In genomic region chr5:102077920-102078319, GRCh38 we compare ENCODE assay signal across 19 cellular contexts.
"Had no signal": no experiment of that assay in that cellular context is flagged by ENCODE, and none has a peak within 500 bp of the region (broad histone marks: within the 10 kb centered on the region; RNA-seq: fewer than 3 reads in every experiment).

No MANE protein-coding gene starts in this region.

- H3K36me3 Mint-ChIP-seq: immature natural killer cell had no signal

- H3K27me3 ChIP-seq: esophagus squamous epithelium, gastroesophageal sphincter, sigmoid colon, tibial artery had no signal

- H3K4me3 Mint-ChIP-seq: dendritic cell treated with granulocyte-macrophage colony-stimulating factor and Interleukin-4, amounts not matched to agents 40 ng/mL and 50 ng/mL, for 4 days; immature natural killer cell; naive thymus-derived CD4-positive, alpha-beta T cell; neural crest cell had no signal

- ATAC-seq: gastroesophageal sphincter; left cardiac atrium; naive thymus-derived CD4-positive, alpha-beta T cell had no signal

- FAIRE-seq: colon, kidney had no signal

- H3K9me3 ChIP-seq: esophagus squamous epithelium, gastroesophageal sphincter, sigmoid colon, tibial artery had no signal

- H3K36me3 ChIP-seq: esophagus squamous epithelium, gastroesophageal sphincter, left ventricle myocardium inferior, sigmoid colon, tibial artery had no signal

- H3K27me3 Mint-ChIP-seq: dendritic cell treated with granulocyte-macrophage colony-stimulating factor and Interleukin-4, amounts not matched to agents 40 ng/mL and 50 ng/mL, for 4 days had no signal

- H3K27ac ChIP-seq: esophagus squamous epithelium, gastroesophageal sphincter, left ventricle myocardium inferior, sigmoid colon, skin epidermis, tibial artery had no signal

- H3K4me1 Mint-ChIP-seq: immature natural killer cell had no signal

- DNase-seq: cerebellar nuclear complex; esophagus squamous epithelium; foreskin fibroblast; immature natural killer cell; kidney; left cardiac atrium; left ventricle myocardium inferior; naive thymus-derived CD4-positive, alpha-beta T cell; occipital lobe; sigmoid colon; stimulated activated CD4-positive, alpha-beta T cell treated with anti-CD3 and anti-CD28 coated beads, Interleukin-2, amount 100 ng/mL, for 24 hours; stimulated activated CD4-positive, alpha-beta T cell treated with anti-CD3 and anti-CD28 coated beads, Interleukin-4, amount 100 ng/mL, for 4 hours; stimulated activated naive CD4-positive, alpha-beta T cell; tibial artery had no signal

- H3K27ac Mint-ChIP-seq: dendritic cell treated with granulocyte-macrophage colony-stimulating factor and Interleukin-4, amounts not matched to agents 40 ng/mL and 50 ng/mL, for 4 days; immature natural killer cell; naive thymus-derived CD4-positive, alpha-beta T cell had no signal

- H3K4me3 ChIP-seq: esophagus squamous epithelium, gastroesophageal sphincter, left ventricle myocardium inferior, sigmoid colon, skin epidermis, tibial artery had no signal

- H3K4me1 ChIP-seq: esophagus squamous epithelium, gastroesophageal sphincter, left ventricle myocardium inferior, sigmoid colon, tibial artery had no signal
